23 cellular contexts compared by ENCODE assay signal in the genomic region with DNA sequence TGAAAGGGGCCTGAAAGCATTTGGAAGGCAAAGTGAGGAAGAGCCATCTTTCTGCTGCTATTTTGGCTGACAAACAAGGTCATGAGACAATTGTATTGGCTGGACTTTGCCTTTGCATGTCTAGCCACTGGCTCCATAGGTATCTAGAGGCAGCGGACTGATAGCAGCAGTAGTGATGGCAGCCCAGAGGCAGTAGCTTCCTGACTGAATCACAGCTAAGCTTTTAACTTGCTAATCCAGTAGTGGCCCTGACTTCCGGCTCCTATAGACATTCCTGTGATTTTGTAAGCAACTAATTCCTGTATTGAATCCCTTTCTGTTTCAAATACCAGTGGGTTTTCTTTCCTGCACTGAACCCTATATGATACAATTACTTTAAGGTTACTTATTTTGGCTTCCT.
"Had no signal": no experiment of that assay in that cellular context is flagged by ENCODE, and none has a peak within 500 bp of the region (broad histone marks: within the 10 kb centered on the region; RNA-seq: fewer than 3 reads in every experiment).

No MANE protein-coding gene starts in this region.

- H3K79me2 ChIP-seq: hepatocyte had no signal

- H3K27ac ChIP-seq: adrenal gland, esophagus muscularis mucosa, hepatocyte, left ventricle myocardium inferior, neural progenitor cell, ovary, psoas muscle, skin epidermis, transverse colon had no signal

- H2AFZ ChIP-seq: hepatocyte, neural progenitor cell had no signal

- H3K4me1 ChIP-seq: adrenal gland, esophagus muscularis mucosa, left ventricle myocardium inferior, psoas muscle, transverse colon had no signal

- H3K27me3 ChIP-seq: adrenal gland, esophagus muscularis mucosa, hepatocyte, neural progenitor cell, ovary, transverse colon had no signal

- H3K9ac ChIP-seq: neural progenitor cell had no signal

- DNase-seq: activated CD4-positive, alpha-beta T cell treated with anti-CD3 and anti-CD28 coated beads, Interleukin-2, amount 10 ng/mL, durations not matched to agents 7 days and 5 days; activated CD8-positive, alpha-beta memory T cell treated with anti-CD3 and anti-CD28 coated beads, Interleukin-2, amount 50 U/mL, for 4 hours; activated effector memory CD4-positive, alpha-beta T cell treated with anti-CD3 and anti-CD28 coated beads, Interleukin-2, amount 50 U/mL, for 16 hours; activated T-cell treated with anti-CD3 and anti-CD28 coated beads, Interleukin-2, amount 50 U/mL, for 48 hours; adrenal gland; effector CD8-positive, alpha-beta T cell; kidney glomerular epithelial cell; left ventricle myocardium inferior; naive thymus-derived CD4-positive, alpha-beta T cell; ovary; psoas muscle; right cardiac atrium; stimulated activated CD4-positive, alpha-beta T cell treated with anti-CD3 and anti-CD28 coated beads, Interleukin-15, amount 100 ng/mL, for 24 hours; stimulated activated CD4-positive, alpha-beta T cell treated with anti-CD3 and anti-CD28 coated beads, Interleukin-2, amount 100 ng/mL, for 48 hours; T1000; transverse colon had no signal

- H3K9me3 ChIP-seq: adrenal gland, esophagus muscularis mucosa, left ventricle myocardium inferior, ovary, psoas muscle, transverse colon had no signal

- H3K4me3 ChIP-seq: adrenal gland, esophagus muscularis mucosa, hepatocyte, left ventricle myocardium inferior, neural progenitor cell, ovary, psoas muscle, skin epidermis, transverse colon had no signal

- H3K36me3 ChIP-seq: adrenal gland, esophagus muscularis mucosa, left ventricle myocardium inferior, neural progenitor cell, ovary, transverse colon had no signal

- H3K4me2 ChIP-seq: hepatocyte, neural progenitor cell had no signal

- ATAC-seq: activated CD4-positive, CD25-positive, alpha-beta regulatory T cell treated with anti-CD3 and anti-CD28 coated beads, Interleukin-2, amount 50 U/mL, for 24 hours; naive thymus-derived CD4-positive, alpha-beta T cell; psoas muscle; right cardiac atrium had no signal

- FAIRE-seq: astrocyte, bronchial epithelial cell had no signal
